Comparison of ENCODE assay signal across 9 cellular contexts in the genomic region with DNA sequence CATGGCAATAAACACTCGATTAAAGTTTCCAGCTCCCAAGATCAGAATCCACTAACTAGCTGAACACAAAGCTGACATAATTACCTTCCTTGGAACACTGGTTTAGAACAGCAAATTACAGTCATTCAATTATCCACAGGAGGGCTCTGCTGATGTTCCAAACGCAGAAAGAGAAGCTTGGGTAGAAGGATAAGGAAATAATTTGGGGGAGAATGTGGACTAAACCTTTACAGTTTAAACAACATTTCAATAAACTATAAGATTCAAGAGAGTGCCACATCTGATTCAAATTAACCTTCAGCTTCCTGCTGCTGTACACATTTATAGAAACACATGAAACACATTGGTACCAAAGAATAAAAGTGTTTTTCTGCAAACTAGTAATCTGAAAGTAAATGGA.
DNase-seq lines count a peak whose midpoint lies in the region; ATAC-seq and TF ChIP-seq lines count a peak whose summit lies in the region.
"Had no signal": no experiment of that assay in that cellular context is flagged by ENCODE, and none has a peak within 500 bp of the region (broad histone marks: within the 10 kb centered on the region; RNA-seq: fewer than 3 reads in every experiment).

No MANE protein-coding gene starts in this region.

- no peaks in the 10 kb centered on the region for H3K4me1 Mint-ChIP-seq in natural killer cell treated with Interleukin-12 subunit alpha and Interleukin-12 subunit beta and Interleukin-15 and Interleukin-18, amount 100 ng/mL, for 72 hours (ENCODE audit: low read depth in 2 of 2)

- H3K27me3 ChIP-seq in Loucy (ENCODE audit: insufficient read depth, low read length, poor library complexity, severe bottlenecking), result no peaks in the 10 kb centered on the region
- H3K27me3 ChIP-seq: SJSA1 had no signal

- H3K27ac ChIP-seq in SK-N-MC, result peak overlapping the region; percentile 98
- H3K27ac ChIP-seq: SJSA1 had no signal

- H3K79me2 ChIP-seq in Loucy (ENCODE audit: insufficient read depth, low read length), result no peaks in the 10 kb centered on the region

- no peaks in the 10 kb centered on the region for H3K9me3 Mint-ChIP-seq in natural killer cell treated with Interleukin-12 subunit alpha and Interleukin-12 subunit beta and Interleukin-15 and Interleukin-18, amount 100 ng/mL, for 72 hours

- H3K4me3 ChIP-seq in AG10803 (ENCODE audit: low read length) (no peak overlapping the region), Loucy (ENCODE audit: low read length, poor library complexity, severe bottlenecking) (no peak overlapping the region), SK-N-MC (peak overlapping the region; percentile 58)
- H3K4me3 ChIP-seq: SJSA1 had no signal

- DNase-seq in AG10803 (ENCODE audit: low read depth), result peak; percentile 77
- peak; percentile 91 for DNase-seq in SK-N-MC (ENCODE audit: low read depth, low spot score)
- peak; percentile 34 for DNase-seq in iris pigment epithelial cell (ENCODE audit: low read depth)
- DNase-seq in natural killer cell treated with Interleukin-12 subunit alpha and Interleukin-12 subunit beta and Interleukin-15 and Interleukin-18, amount 100 ng/mL, for 72 hours (ENCODE audit: low spot score), result no peak
- DNase-seq in stimulated activated CD8-positive, alpha-beta memory T cell treated with anti-CD3 and anti-CD28 coated beads, Interleukin-4, amount 100 ng/mL, for 48 hours, result no peak
- no peak for DNase-seq in NCI-H82 (lab: John Stamatoyannopoulos, UW)

- H3K27ac Mint-ChIP-seq in natural killer cell treated with Interleukin-12 subunit alpha and Interleukin-12 subunit beta and Interleukin-15 and Interleukin-18, amount 100 ng/mL, for 72 hours, result no peak overlapping the region

- H3K36me3 ChIP-seq in Loucy (ENCODE audit: insufficient read depth, low read length) (no peaks in the 10 kb centered on the region), SK-N-MC (ENCODE audit: insufficient read depth, low read length) (no peaks in the 10 kb centered on the region)
- H3K36me3 ChIP-seq: SJSA1 had no signal

- peak; percentile 70 for TF ChIP-seq CTCF in AG10803 (conservative IDR thresholded peaks at IDR 0.05; ENCODE audit: low read length)
- TF ChIP-seq CTCF in Loucy (conservative IDR thresholded peaks at IDR 0.05; ENCODE audit: low read length), result peak; percentile 47

- no peaks in the 10 kb centered on the region for H3K36me3 Mint-ChIP-seq in natural killer cell treated with Interleukin-12 subunit alpha and Interleukin-12 subunit beta and Interleukin-15 and Interleukin-18, amount 100 ng/mL, for 72 hours

- peaks cover 8% of the 10 kb centered on the region for H3K4me1 ChIP-seq in Loucy (ENCODE audit: insufficient read depth, low read length, poor library complexity, severe bottlenecking)

- H3K4me2 ChIP-seq in Loucy (ENCODE audit: low read depth, low read length, poor library complexity, severe bottlenecking), result no peak overlapping the region

- no peak for ATAC-seq in natural killer cell treated with Interleukin-12 subunit alpha and Interleukin-12 subunit beta and Interleukin-15 and Interleukin-18, amount 100 ng/mL, for 72 hours
- no peak for ATAC-seq in HG03432 (IDR thresholded peaks at IDR 0.05; ENCODE audit: unreplicated experiment)

- no peaks in the 10 kb centered on the region for H4K20me1 ChIP-seq in Loucy (ENCODE audit: insufficient read depth, low read length, poor library complexity, severe bottlenecking)

- H3K9ac ChIP-seq in Loucy (ENCODE audit: low read depth, low read length, poor library complexity, severe bottlenecking), result no peak overlapping the region
- peak overlapping the region; percentile 71 for H3K9ac ChIP-seq in SK-N-MC (ENCODE audit: insufficient read length)

- no peaks in the 10 kb centered on the region for H3K9me2 ChIP-seq in Loucy (replicated peaks; ENCODE audit: low read depth, low read length)

- H3K9me3 ChIP-seq in Loucy (ENCODE audit: insufficient read depth, low read depth, low read length), result no peaks in the 10 kb centered on the region
- no peaks in the 10 kb centered on the region for H3K9me3 ChIP-seq in SK-N-MC (ENCODE audit: low read depth, low read length)
- H3K9me3 ChIP-seq: SJSA1 had no signal

- H2AFZ ChIP-seq in Loucy (ENCODE audit: low read length), result peak overlapping the region; percentile 9; the same call in 1 of the 2 replicates

- H3F3A ChIP-seq in Loucy (ENCODE audit: low read depth), result no peaks in the 10 kb centered on the region

- H3K4me3 Mint-ChIP-seq in natural killer cell treated with Interleukin-12 subunit alpha and Interleukin-12 subunit beta and Interleukin-15 and Interleukin-18, amount 100 ng/mL, for 72 hours, result no peak overlapping the region

- peaks cover 12 to 33% of the 10 kb centered on the region in 2 donors for H3K27me3 Mint-ChIP-seq in natural killer cell treated with Interleukin-12 subunit alpha and Interleukin-12 subunit beta and Interleukin-15 and Interleukin-18, amount 100 ng/mL, for 72 hours

Comparison
In these comparisons a context has a peak if more than half of its experiments do, and no peak if none do; other contexts are left out.
1. DNase-seq: peak in AG10803 (single experiment), SK-N-MC (single experiment) and iris pigment epithelial cell (single experiment); none in natural killer cell treated with Interleukin-12 subunit alpha and Interleukin-12 subunit beta and Interleukin-15 and Interleukin-18, amount 100 ng/mL, for 72 hours (single experiment), stimulated activated CD8-positive, alpha-beta memory T cell treated with anti-CD3 and anti-CD28 coated beads, Interleukin-4, amount 100 ng/mL, for 48 hours (single experiment) and NCI-H82 (single experiment).